1 cellular context compared by ENCODE assay signal in the genomic region with DNA sequence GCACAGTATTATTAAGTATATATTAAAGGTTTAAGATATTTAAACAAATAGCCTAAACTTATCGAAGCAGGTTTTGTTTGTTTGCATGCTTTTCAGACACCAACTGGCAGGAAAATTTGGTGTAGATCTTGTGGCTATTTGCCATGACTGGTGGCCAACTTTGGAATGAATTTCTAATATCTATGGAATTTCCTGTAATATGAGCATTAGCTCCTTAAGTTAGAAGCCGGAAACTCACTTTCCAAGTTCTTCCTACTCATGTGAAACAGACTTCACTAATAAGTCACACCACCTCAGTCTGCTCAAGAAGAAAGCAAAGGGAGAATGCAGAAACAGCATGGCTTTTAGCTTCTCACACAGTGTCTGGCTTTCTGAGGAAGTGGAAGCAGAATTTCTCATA.
TF ChIP-seq lines count a peak whose summit lies in the region.

No MANE protein-coding gene starts in this region.

TF ChIP-seq in H1, 55 proteins besides CTCF, POLR2A, EP300 and RAD21 (continued from another document):
- TF ChIP-seq, protein P1, sequence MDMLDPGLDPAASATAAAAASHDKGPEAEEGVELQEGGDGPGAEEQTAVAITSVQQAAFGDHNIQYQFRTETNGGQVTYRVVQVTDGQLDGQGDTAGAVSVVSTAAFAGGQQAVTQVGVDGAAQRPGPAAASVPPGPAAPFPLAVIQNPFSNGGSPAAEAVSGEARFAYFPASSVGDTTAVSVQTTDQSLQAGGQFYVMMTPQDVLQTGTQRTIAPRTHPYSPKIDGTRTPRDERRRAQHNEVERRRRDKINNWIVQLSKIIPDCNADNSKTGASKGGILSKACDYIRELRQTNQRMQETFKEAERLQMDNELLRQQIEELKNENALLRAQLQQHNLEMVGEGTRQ (IDR thresholded peaks at IDR 0.05; ENCODE audit: low read length), result no peak
- TF ChIP-seq POLR2AphosphoS5 (IDR thresholded peaks at IDR 0.05; ENCODE audit: low read depth, low read length) (no peak), EGR1 (IDR thresholded peaks at IDR 0.05; ENCODE audit: borderline replicate concordance, low read depth, low read length) (no peak), TAF1 (IDR thresholded peaks at IDR 0.05; ENCODE audit: low read depth, low read length) (no peak), SRF (IDR thresholded peaks at IDR 0.05; ENCODE audit: low read depth, low read length) (no peak), TAF7 (optimal IDR thresholded peaks at IDR 0.05; ENCODE audit: borderline replicate concordance, low read depth, low read length) (no peak), CHD2 (IDR thresholded peaks at IDR 0.05; ENCODE audit: low read length) (no peak), GABPA (IDR thresholded peaks at IDR 0.05; ENCODE audit: borderline replicate concordance, insufficient read depth, low read length) (no peak), CEBPB (IDR thresholded peaks at IDR 0.05; ENCODE audit: low read depth, low read length) (no peak), CHD1 (IDR thresholded peaks at IDR 0.05; ENCODE audit: low read depth, low read length) (no peak)
